In genomic region chr14:60722836-60723217, GRCh38 we compare ENCODE assay signal across 8 cellular contexts. TPM values are rescaled to one million over a fixed set of nuclear protein-coding genes. Genes with fewer than 3 reads are reported as not detected.
DNase-seq lines count a peak whose midpoint lies in the region; ATAC-seq, FAIRE-seq and TF ChIP-seq lines count a peak whose summit lies in the region.

No MANE protein-coding gene starts in this region.

- H3K27ac ChIP-seq in neutrophil: no peak overlapping the region

- H3K4me3 ChIP-seq in fibroblast of mammary gland (ENCODE audit: control insufficient read depth, low read depth, low read length): peak overlapping the region; percentile 70
- H3K4me3 ChIP-seq in neutrophil (ENCODE audit: low read depth in 1 of 2, low read length in 1 of 2): peak overlapping the region; percentile 42 to 52

- H3K27me3 ChIP-seq in neutrophil: peaks cover 100% of the 10 kb centered on the region

- H3K27ac Mint-ChIP-seq in activated T-cell treated with anti-CD3 and anti-CD28 coated beads, Interleukin-2, amount 50 U/mL, for 72 hours: no peak overlapping the region

- peak overlapping the region; percentile 92 to 94 for H3K4me3 Mint-ChIP-seq in activated T-cell treated with anti-CD3 and anti-CD28 coated beads, Interleukin-2, amount 50 U/mL, for 72 hours

- no peak for ATAC-seq in activated T-cell treated with anti-CD3 and anti-CD28 coated beads, Interleukin-2, amount 50 U/mL, for 72 hours (replicated peaks in 1 of 2)
- peak; percentile 13 for ATAC-seq in SK-N-SH treated with all-trans-retinoic acid at 6 μM for 48 hours

- peaks cover 71% of the 10 kb centered on the region for H3K27me3 Mint-ChIP-seq in activated T-cell treated with anti-CD3 and anti-CD28 coated beads, Interleukin-2, amount 50 U/mL, for 72 hours (ENCODE audit: low read depth)

- TF ChIP-seq CTCF in fibroblast of mammary gland (conservative IDR thresholded peaks at IDR 0.05; ENCODE audit: control insufficient read depth, insufficient read depth, low read depth, low read length) (no peak), neutrophil (IDR thresholded peaks at IDR 0.05) (no peak), D721Med (IDR thresholded peaks at IDR 0.05; ENCODE audit: insufficient read depth, missing control alignments) (no peak)

- DNase-seq in activated T-cell treated with anti-CD3 and anti-CD28 coated beads, Interleukin-2, amount 50 U/mL, for 72 hours: no peak
- DNase-seq in activated T-cell treated with anti-CD3 and anti-CD28 coated beads for 4 hours (no peak), fibroblast of mammary gland (ENCODE audit: low read depth) (peak; percentile 6), HCEC 1CT (no peak), D721Med (ENCODE audit: insufficient read length, low spot score) (no peak)
- DNase-seq in activated CD4-positive, alpha-beta T cell treated with anti-CD3 and anti-CD28 coated beads, Interleukin-2, amount 50 U/mL, for 4 hours: no peak

- FAIRE-seq in D721Med (lab: Jason Lieb, UNC): no peak

- peaks cover 24% of the 10 kb centered on the region for H3K4me1 Mint-ChIP-seq in activated T-cell treated with anti-CD3 and anti-CD28 coated beads, Interleukin-2, amount 50 U/mL, for 72 hours (ENCODE audit: low read depth)

- H3K4me1 ChIP-seq in neutrophil (ENCODE audit: control insufficient read depth in 1 of 2, insufficient read depth in 1 of 2, low read depth in 1 of 2, low read length in 1 of 2): peaks cover 27 to 34% of the 10 kb centered on the region in 2 experiments

- peaks cover 0 to 3% of the 10 kb centered on the region in 2 donors for H3K36me3 Mint-ChIP-seq in activated T-cell treated with anti-CD3 and anti-CD28 coated beads, Interleukin-2, amount 50 U/mL, for 72 hours (ENCODE audit: insufficient read depth in 2 of 2)

- H3K9me3 ChIP-seq in neutrophil: no peaks in the 10 kb centered on the region

- H3K9me3 Mint-ChIP-seq in activated T-cell treated with anti-CD3 and anti-CD28 coated beads, Interleukin-2, amount 50 U/mL, for 72 hours: no peaks in the 10 kb centered on the region

- no peaks in the 10 kb centered on the region for H3K36me3 ChIP-seq in neutrophil

TF ChIP-seq in SK-N-SH treated with all-trans-retinoic acid at 6 μM for 48 hours, 23 proteins besides CTCF, POLR2A, EP300 and RAD21:
- TF ChIP-seq TSHZ2 (CRISPR knock-in tag; IDR thresholded peaks at IDR 0.05) (no peak), ZNF565 (CRISPR knock-in tag; conservative IDR thresholded peaks at IDR 0.05; ENCODE audit: low read depth) (no peak), ISL1 (CRISPR knock-in tag; IDR thresholded peaks at IDR 0.05) (no peak), ZFP3 (CRISPR knock-in tag; IDR thresholded peaks at IDR 0.05) (no peak), ZC3H10 (CRISPR knock-in tag; IDR thresholded peaks at IDR 0.05) (no peak)
- TF ChIP-seq, protein P1, sequence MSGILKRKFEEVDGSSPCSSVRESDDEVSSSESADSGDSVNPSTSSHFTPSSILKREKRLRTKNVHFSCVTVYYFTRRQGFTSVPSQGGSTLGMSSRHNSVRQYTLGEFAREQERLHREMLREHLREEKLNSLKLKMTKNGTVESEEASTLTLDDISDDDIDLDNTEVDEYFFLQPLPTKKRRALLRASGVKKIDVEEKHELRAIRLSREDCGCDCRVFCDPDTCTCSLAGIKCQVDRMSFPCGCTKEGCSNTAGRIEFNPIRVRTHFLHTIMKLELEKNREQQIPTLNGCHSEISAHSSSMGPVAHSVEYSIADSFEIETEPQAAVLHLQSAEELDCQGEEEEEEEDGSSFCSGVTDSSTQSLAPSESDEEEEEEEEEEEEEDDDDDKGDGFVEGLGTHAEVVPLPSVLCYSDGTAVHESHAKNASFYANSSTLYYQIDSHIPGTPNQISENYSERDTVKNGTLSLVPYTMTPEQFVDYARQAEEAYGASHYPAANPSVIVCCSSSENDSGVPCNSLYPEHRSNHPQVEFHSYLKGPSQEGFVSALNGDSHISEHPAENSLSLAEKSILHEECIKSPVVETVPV (CRISPR knock-in tag; IDR thresholded peaks at IDR 0.05): no peak

RNA-seq across cellular contexts. Expression of gene SIX4, which starts 1.3 kb away (rescaled TPM):
- under 1 TPM; 0.17 to 0.19 TPM for total RNA-seq in activated T-cell treated with anti-CD3 and anti-CD28 coated beads, Interleukin-2, amount 50 U/mL, for 72 hours

RNA-seq across cellular contexts. Expression of gene MNAT1, which starts 11.7 kb away (rescaled TPM):
- 10 to 100 TPM; 45.4 to 51.3 TPM for total RNA-seq in activated T-cell treated with anti-CD3 and anti-CD28 coated beads, Interleukin-2, amount 50 U/mL, for 72 hours
